14 cellular contexts compared by ENCODE assay signal in the genomic region with DNA sequence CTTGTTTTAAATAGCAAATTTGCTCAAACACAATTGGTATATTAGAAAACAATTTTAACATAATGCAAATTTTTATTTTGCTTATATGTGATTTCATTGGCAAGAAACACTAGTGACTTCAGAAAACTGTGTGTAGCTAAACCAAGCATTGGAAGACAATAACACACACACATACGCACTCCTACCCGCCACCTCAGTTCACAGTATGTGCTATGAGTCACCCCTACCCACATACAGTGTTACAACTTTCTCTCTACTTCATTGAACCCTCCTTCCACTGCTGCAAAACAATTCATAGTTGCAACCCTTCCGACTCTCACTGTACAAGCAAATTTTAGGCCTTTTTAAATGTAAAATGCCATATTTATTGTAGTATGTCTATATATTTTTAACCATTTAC.
"Had no signal": no experiment of that assay in that cellular context is flagged by ENCODE, and none has a peak within 500 bp of the region (broad histone marks: within the 10 kb centered on the region; RNA-seq: fewer than 3 reads in every experiment).

No MANE protein-coding gene starts in this region.

- H3K27me3 ChIP-seq: right atrium auricular region, tibial artery had no signal

- H3K36me3 ChIP-seq: right atrium auricular region, tibial artery had no signal

- H3K4me1 Mint-ChIP-seq: brain, endodermal cell, naive B cell had no signal

- DNase-seq: activated CD4-positive, alpha-beta T cell treated with anti-CD3 and anti-CD28 coated beads, Interleukin-2, amount 50 U/mL, for 48 hours; activated naive CD4-positive, alpha-beta T cell treated with Interleukin-2 at 50 U/mL for 16 hours; cerebellar nuclear complex; dermis blood vessel endothelial cell; endodermal cell; hippocampal formation; kidney glomerular epithelial cell; midbrain; naive B cell; tibial artery had no signal

- H3K27ac ChIP-seq: right atrium auricular region, skin epidermis, tibial artery had no signal

- H3K4me3 ChIP-seq: right atrium auricular region, skin epidermis, tibial artery had no signal

- H3K9me3 Mint-ChIP-seq: activated T-helper 1 cell treated with anti-CD3 and anti-CD28 coated beads, Interleukin-12 subunit alpha, Interleukin-12 subunit beta, Interleukin-2, Interleukin-4 antibody, amounts not matched to agents 30 ng/mL and 10 ng/mL and 1 ng/mL, durations not matched to agents 14 hours and 24 hours and 36 hours; endodermal cell had no signal

- H3K36me3 Mint-ChIP-seq: brain, naive B cell had no signal

- H3K4me3 Mint-ChIP-seq: activated T-helper 1 cell treated with anti-CD3 and anti-CD28 coated beads, Interleukin-12 subunit alpha, Interleukin-12 subunit beta, Interleukin-2, Interleukin-4 antibody, amounts not matched to agents 30 ng/mL and 10 ng/mL and 1 ng/mL, durations not matched to agents 14 hours and 24 hours and 36 hours; brain; endodermal cell; naive B cell had no signal

- H3K27me3 Mint-ChIP-seq: naive B cell had no signal

- H3K4me1 ChIP-seq: right atrium auricular region, tibial artery had no signal

- H3K9me3 ChIP-seq: right atrium auricular region, tibial artery had no signal

- H3K27ac Mint-ChIP-seq: activated T-helper 1 cell treated with anti-CD3 and anti-CD28 coated beads, Interleukin-12 subunit alpha, Interleukin-12 subunit beta, Interleukin-2, Interleukin-4 antibody, amounts not matched to agents 30 ng/mL and 10 ng/mL and 1 ng/mL, durations not matched to agents 14 hours and 24 hours and 36 hours; brain; endodermal cell; naive B cell had no signal
